ENCODE assay signal across 8 cellular contexts in the genomic region with DNA sequence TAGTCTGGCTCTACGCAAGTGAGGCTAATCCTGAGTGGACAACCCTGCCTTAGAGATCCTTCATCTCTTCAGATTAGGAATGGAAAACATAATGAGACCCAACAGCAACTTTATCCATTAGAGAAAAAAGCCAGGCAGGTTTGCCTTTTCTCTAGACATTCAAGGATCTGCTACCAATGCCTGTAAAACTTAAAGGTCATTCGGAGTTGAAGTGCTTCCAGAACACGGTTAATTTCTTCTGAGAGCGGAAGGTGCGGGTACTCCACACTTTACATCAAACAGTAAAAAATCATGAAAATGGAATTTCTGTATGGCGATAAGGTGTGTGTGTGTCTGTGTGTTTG.
DNase-seq lines count a peak whose midpoint lies in the region; ATAC-seq and TF ChIP-seq lines count a peak whose summit lies in the region.

No MANE protein-coding gene starts in this region.

- ATAC-seq in naive thymus-derived CD4-positive, alpha-beta T cell = no peak
- no peak for ATAC-seq in HG03354 (IDR thresholded peaks at IDR 0.05; ENCODE audit: poor library complexity, severe bottlenecking, unreplicated experiment)

- H3K4me3 ChIP-seq in AG04450 (ENCODE audit: low read depth, low read length) (peak overlapping the region; percentile 81), HUES48 (ENCODE audit: low read depth, low read length) (peak overlapping the region; percentile 93)
- peak overlapping the region; percentile 70 for H3K4me3 ChIP-seq in naive thymus-derived CD4-positive, alpha-beta T cell (ENCODE audit: low read length)

- no peaks in the 10 kb centered on the region for H3K36me3 Mint-ChIP-seq in chondrocyte (ENCODE audit: low read depth)
- H3K36me3 Mint-ChIP-seq in naive thymus-derived CD4-positive, alpha-beta T cell = peaks cover 0 to 1% (median 0%) of the 10 kb centered on the region in 5 donors

- H3K9me3 ChIP-seq in AG04450 (ENCODE audit: control insufficient read depth, insufficient read depth, low read length) (no peaks in the 10 kb centered on the region), HUES48 (ENCODE audit: control insufficient read depth, insufficient read depth, low read length) (no peaks in the 10 kb centered on the region)
- no peaks in the 10 kb centered on the region for H3K9me3 ChIP-seq in naive thymus-derived CD4-positive, alpha-beta T cell (ENCODE audit: control insufficient read depth in 2 of 3, low read length in 3 of 3)

- peak overlapping the region; percentile 87 for H3K4me3 Mint-ChIP-seq in chondrocyte (ENCODE audit: unreplicated experiment)
- H3K4me3 Mint-ChIP-seq in naive thymus-derived CD4-positive, alpha-beta T cell = peak overlapping the region; percentile 84 to 90 (median 88)

- intact Hi-C loops in naive thymus-derived CD4-positive, alpha-beta T cell (cut with micrococcal nuclease) = loop anchor here (1.0 to 10.0 kb wide), 18 partner anchors 12 to 1626 kb away; partner anchors contain the start of genes SSX2IP (in 2 of the 2), TTLL7 (in 2 of the 2), BCL10 (in 1 of the 2) and CTBS (in 1 of the 2)
- intact Hi-C loops in posterior cingulate gyrus (cut with DNase I) = loop anchor here (5.0 kb wide), 1 partner anchor 81 kb away; the partner anchor contains the start of gene TTLL7

- H3K27ac Mint-ChIP-seq in chondrocyte (ENCODE audit: unreplicated experiment) = peak overlapping the region; percentile 88
- peak overlapping the region in 8 of 9 donors; percentile 29 to 73 (median 58) for H3K27ac Mint-ChIP-seq in naive thymus-derived CD4-positive, alpha-beta T cell

- no peak for DNase-seq in AG04450 (ENCODE audit: low read depth, low spot score)
- no peak for DNase-seq in chondrocyte (ENCODE audit: low spot score)
- DNase-seq in naive thymus-derived CD4-positive, alpha-beta T cell = no peak
- no peak for DNase-seq in NCI-H774 (lab: John Stamatoyannopoulos, UW)
- DNase-seq in posterior cingulate gyrus = no peak
- no peak for DNase-seq in SHP77 treated with DMSO at 0.1 percent for 48 hours (lab: John Stamatoyannopoulos, UW)

- H3K27me3 ChIP-seq in AG04450 (ENCODE audit: control insufficient read depth, insufficient read depth, low read length) (no peaks in the 10 kb centered on the region), HUES48 (ENCODE audit: control insufficient read depth, insufficient read depth, low read length) (no peaks in the 10 kb centered on the region; the same call in 1 of the 2 replicates)
- H3K27me3 ChIP-seq in naive thymus-derived CD4-positive, alpha-beta T cell (ENCODE audit: control insufficient read depth in 2 of 2, insufficient read depth in 2 of 2, low read length in 2 of 2) = no peaks in the 10 kb centered on the region

- no peaks in the 10 kb centered on the region for H3K36me3 ChIP-seq in HUES48 (ENCODE audit: control insufficient read depth, insufficient read depth, low read length)
- H3K36me3 ChIP-seq in naive thymus-derived CD4-positive, alpha-beta T cell (ENCODE audit: control insufficient read depth in 2 of 3, insufficient read depth in 3 of 3, low read length in 3 of 3) = peaks cover 0 to 3% (median 0%) of the 10 kb centered on the region in 3 experiments

- H3K27ac ChIP-seq in AG04450 (ENCODE audit: low read depth, low read length) (no peak overlapping the region), HUES48 (ENCODE audit: low read depth, low read length) (no peak overlapping the region)
- H3K27ac ChIP-seq in naive thymus-derived CD4-positive, alpha-beta T cell (ENCODE audit: low read depth, low read length) = peak overlapping the region; percentile 66

- peaks cover 12% of the 10 kb centered on the region for H3K4me1 ChIP-seq in HUES48 (ENCODE audit: control insufficient read depth, insufficient read depth, low read length)
- peaks cover 9 to 10% of the 10 kb centered on the region in 2 donors for H3K4me1 ChIP-seq in naive thymus-derived CD4-positive, alpha-beta T cell (ENCODE audit: control insufficient read depth in 2 of 2, insufficient read depth in 2 of 2, low read length in 2 of 2)

- POLR2A ChIA-PET in AG04450 (lab: Yijun Ruan, JAX) = interaction anchor here (0.7 kb wide), 1 partner anchor 29 kb away, joined by 3 read pairs; no protein-coding TSS in a partner anchor
- POLR2A ChIA-PET in naive thymus-derived CD4-positive, alpha-beta T cell (lab: Charles Lee) = interaction anchor here (4.8 kb wide), 1 partner anchor 11 kb away, joined by 20 read pairs; no protein-coding TSS in a partner anchor

- CTCF ChIA-PET in AG04450 (lab: Charles Lee) = interaction anchor here (0.6 kb wide), 1 partner anchor 110 kb away, joined by 3 read pairs; no protein-coding TSS in a partner anchor
- CTCF ChIA-PET in naive thymus-derived CD4-positive, alpha-beta T cell (lab: Charles Lee) = no interaction called here

- H3K9ac ChIP-seq in HUES48 (ENCODE audit: low read depth, low read length) = peak overlapping the region; percentile 53

- no peaks in the 10 kb centered on the region for H3K27me3 Mint-ChIP-seq in chondrocyte (ENCODE audit: low read depth)
- peaks cover 0 to 36% (median 0%) of the 10 kb centered on the region in 5 donors for H3K27me3 Mint-ChIP-seq in naive thymus-derived CD4-positive, alpha-beta T cell

- TF ChIP-seq CTCF in AG04450 (IDR thresholded peaks at IDR 0.05; ENCODE audit: low read depth, low read length) (no peak), chondrocyte (IDR thresholded peaks at IDR 0.05) (no peak)

- H3K4me1 Mint-ChIP-seq in chondrocyte (ENCODE audit: low read depth) = peaks cover 19% of the 10 kb centered on the region
- H3K4me1 Mint-ChIP-seq in naive thymus-derived CD4-positive, alpha-beta T cell = peaks cover 6 to 23% (median 14%) of the 10 kb centered on the region in 7 donors

- no peaks in the 10 kb centered on the region for H3K9me3 Mint-ChIP-seq in chondrocyte (ENCODE audit: low read depth)
- no peaks in the 10 kb centered on the region for H3K9me3 Mint-ChIP-seq in naive thymus-derived CD4-positive, alpha-beta T cell
